Comparison of ENCODE assay signal across 1 cellular context in the genomic region with DNA sequence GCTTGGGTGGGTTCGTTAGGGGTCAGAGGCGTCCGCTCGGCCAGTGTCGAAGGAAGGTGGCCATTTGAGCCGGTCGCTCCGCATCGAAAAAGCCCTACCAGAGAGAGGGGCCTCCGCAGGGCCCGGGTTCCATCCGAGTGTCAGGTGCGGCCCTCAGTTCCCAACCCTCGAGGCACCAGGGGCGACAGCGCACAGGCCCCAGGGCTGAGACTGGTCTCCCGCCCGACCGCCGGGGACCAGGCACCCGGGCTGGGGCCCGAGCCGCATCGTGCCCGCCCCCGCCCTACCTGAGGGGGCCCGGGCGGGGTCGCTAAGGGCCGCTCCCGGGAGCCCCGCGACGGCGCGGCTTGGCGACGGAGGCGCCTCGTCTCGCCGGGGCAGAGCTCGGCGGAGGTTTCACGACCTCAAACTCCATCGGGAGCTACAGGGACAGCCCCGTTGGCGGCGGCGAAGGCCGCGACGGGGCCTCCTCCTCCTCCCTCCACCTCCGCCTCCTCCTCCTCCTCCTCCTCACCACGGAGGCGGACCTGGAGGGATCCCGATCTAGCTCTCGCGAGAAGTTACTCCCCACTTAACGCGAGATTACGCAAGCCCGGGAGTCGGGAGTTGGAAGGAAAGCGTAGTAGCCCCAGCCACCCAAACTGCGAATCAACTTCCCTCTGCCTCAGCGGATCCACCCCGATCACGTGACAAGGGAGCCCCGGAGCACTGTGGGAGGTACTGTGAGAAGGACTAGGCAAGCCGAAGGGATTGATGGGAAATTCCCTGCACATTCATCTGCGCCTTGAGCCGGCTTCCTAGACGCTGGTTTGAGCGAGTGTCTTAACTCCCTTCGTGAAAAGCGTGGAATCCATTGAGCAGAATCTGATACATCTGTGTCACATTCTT.
TF ChIP-seq lines count a peak whose summit lies in the region.

RC3H2 (minus strand) TSS at position 537 of the 888 bp plus-strand sequence. CDS start 7,850 bp downstream, outside the sequence.

TF ChIP-seq in HepG2, 621 proteins besides CTCF, POLR2A, EP300 and RAD21 (continued from another document and continues in another):
- TF ChIP-seq ZUFSP (CRISPR knock-in tag; IDR thresholded peaks at IDR 0.05; ENCODE audit: borderline replicate concordance) = no peak
- no peak for TF ChIP-seq SETDB1 (CRISPR knock-in tag; IDR thresholded peaks at IDR 0.05; ENCODE audit: borderline replicate concordance)
- no peak for TF ChIP-seq PLRG1 (conservative IDR thresholded peaks at IDR 0.05)
- peak; percentile 81 for TF ChIP-seq ZFP90 (CRISPR knock-in tag; IDR thresholded peaks at IDR 0.05; ENCODE audit: borderline replicate concordance)
- no peak for TF ChIP-seq ZNF10 (CRISPR knock-in tag; IDR thresholded peaks at IDR 0.05; ENCODE audit: borderline replicate concordance, low read depth)
- no peak for TF ChIP-seq SNAI1 (CRISPR knock-in tag; IDR thresholded peaks at IDR 0.05; ENCODE audit: borderline replicate concordance)
- TF ChIP-seq ZNF276 (CRISPR knock-in tag; IDR thresholded peaks at IDR 0.05; ENCODE audit: low read depth) = no peak; the same call in 1 of the 2 replicates
- TF ChIP-seq NFE2L2 (IDR thresholded peaks at IDR 0.05; ENCODE audit: low read length) = no peak
- TF ChIP-seq HINFP (CRISPR knock-in tag; IDR thresholded peaks at IDR 0.05; ENCODE audit: low read depth) = peak; percentile 67; the same call in 1 of the 2 replicates
- TF ChIP-seq IKZF4 (CRISPR knock-in tag; IDR thresholded peaks at IDR 0.05; ENCODE audit: borderline replicate concordance, low read depth, not compliant biosample characterization) = no peak
- TF ChIP-seq PCBP2 (optimal IDR thresholded peaks at IDR 0.05; ENCODE audit: low read depth, low read length, poor library complexity, severe bottlenecking) = no peak
- no peak for TF ChIP-seq ZNF513 (CRISPR knock-in tag; conservative IDR thresholded peaks at IDR 0.05)
- TF ChIP-seq GZF1 (CRISPR knock-in tag; IDR thresholded peaks at IDR 0.05) = no peak
- TF ChIP-seq ZNF841 (CRISPR knock-in tag; IDR thresholded peaks at IDR 0.05; ENCODE audit: borderline replicate concordance) = no peak
- TF ChIP-seq ZNF468 (CRISPR knock-in tag; IDR thresholded peaks at IDR 0.05) = no peak
- no peak for TF ChIP-seq HDAC6 (IDR thresholded peaks at IDR 0.05; ENCODE audit: low read depth, low read length)
- peak; percentile 59; the same call in 1 of the 2 replicates for TF ChIP-seq THAP7 (CRISPR knock-in tag; IDR thresholded peaks at IDR 0.05)
- peak; percentile 43; the same call in 1 of the 2 replicates for TF ChIP-seq TMF1 (CRISPR knock-in tag; IDR thresholded peaks at IDR 0.05; ENCODE audit: low read depth)
- TF ChIP-seq NFE2 (CRISPR knock-in tag; IDR thresholded peaks at IDR 0.05) = no peak
- peak; percentile 68 for TF ChIP-seq FIP1L1 (IDR thresholded peaks at IDR 0.05; ENCODE audit: borderline replicate concordance, insufficient read depth, low read depth, low read length)
- TF ChIP-seq ZNF879 (CRISPR knock-in tag; IDR thresholded peaks at IDR 0.05) = no peak
- TF ChIP-seq ESRRA (CRISPR knock-in tag; IDR thresholded peaks at IDR 0.05; ENCODE audit: low read depth) = no peak; the same call in none of the 2 replicates
- no peak for TF ChIP-seq ZNF446 (CRISPR knock-in tag; IDR thresholded peaks at IDR 0.05)
- TF ChIP-seq, protein P1, sequence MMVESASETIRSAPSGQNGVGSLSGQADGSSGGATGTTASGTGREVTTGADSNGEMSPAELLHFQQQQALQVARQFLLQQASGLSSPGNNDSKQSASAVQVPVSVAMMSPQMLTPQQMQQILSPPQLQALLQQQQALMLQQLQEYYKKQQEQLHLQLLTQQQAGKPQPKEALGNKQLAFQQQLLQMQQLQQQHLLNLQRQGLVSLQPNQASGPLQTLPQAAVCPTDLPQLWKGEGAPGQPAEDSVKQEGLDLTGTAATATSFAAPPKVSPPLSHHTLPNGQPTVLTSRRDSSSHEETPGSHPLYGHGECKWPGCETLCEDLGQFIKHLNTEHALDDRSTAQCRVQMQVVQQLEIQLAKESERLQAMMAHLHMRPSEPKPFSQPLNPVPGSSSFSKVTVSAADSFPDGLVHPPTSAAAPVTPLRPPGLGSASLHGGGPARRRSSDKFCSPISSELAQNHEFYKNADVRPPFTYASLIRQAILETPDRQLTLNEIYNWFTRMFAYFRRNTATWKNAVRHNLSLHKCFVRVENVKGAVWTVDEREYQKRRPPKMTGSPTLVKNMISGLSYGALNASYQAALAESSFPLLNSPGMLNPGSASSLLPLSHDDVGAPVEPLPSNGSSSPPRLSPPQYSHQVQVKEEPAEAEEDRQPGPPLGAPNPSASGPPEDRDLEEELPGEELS (CRISPR knock-in tag; IDR thresholded peaks at IDR 0.05) = 0 out of 2 replicates have a peak, but pooled peaks have one; percentile 31
- TF ChIP-seq, protein P2, sequence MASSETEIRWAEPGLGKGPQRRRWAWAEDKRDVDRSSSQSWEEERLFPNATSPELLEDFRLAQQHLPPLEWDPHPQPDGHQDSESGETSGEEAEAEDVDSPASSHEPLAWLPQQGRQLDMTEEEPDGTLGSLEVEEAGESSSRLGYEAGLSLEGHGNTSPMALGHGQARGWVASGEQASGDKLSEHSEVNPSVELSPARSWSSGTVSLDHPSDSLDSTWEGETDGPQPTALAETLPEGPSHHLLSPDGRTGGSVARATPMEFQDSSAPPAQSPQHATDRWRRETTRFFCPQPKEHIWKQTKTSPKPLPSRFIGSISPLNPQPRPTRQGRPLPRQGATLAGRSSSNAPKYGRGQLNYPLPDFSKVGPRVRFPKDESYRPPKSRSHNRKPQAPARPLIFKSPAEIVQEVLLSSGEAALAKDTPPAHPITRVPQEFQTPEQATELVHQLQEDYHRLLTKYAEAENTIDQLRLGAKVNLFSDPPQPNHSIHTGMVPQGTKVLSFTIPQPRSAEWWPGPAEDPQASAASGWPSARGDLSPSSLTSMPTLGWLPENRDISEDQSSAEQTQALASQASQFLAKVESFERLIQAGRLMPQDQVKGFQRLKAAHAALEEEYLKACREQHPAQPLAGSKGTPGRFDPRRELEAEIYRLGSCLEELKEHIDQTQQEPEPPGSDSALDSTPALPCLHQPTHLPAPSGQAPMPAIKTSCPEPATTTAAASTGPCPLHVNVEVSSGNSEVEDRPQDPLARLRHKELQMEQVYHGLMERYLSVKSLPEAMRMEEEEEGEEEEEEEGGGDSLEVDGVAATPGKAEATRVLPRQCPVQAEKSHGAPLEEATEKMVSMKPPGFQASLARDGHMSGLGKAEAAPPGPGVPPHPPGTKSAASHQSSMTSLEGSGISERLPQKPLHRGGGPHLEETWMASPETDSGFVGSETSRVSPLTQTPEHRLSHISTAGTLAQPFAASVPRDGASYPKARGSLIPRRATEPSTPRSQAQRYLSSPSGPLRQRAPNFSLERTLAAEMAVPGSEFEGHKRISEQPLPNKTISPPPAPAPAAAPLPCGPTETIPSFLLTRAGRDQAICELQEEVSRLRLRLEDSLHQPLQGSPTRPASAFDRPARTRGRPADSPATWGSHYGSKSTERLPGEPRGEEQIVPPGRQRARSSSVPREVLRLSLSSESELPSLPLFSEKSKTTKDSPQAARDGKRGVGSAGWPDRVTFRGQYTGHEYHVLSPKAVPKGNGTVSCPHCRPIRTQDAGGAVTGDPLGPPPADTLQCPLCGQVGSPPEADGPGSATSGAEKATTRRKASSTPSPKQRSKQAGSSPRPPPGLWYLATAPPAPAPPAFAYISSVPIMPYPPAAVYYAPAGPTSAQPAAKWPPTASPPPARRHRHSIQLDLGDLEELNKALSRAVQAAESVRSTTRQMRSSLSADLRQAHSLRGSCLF (CRISPR knock-in tag; IDR thresholded peaks at IDR 0.05; ENCODE audit: borderline replicate concordance) = no peak
- TF ChIP-seq, protein P3, sequence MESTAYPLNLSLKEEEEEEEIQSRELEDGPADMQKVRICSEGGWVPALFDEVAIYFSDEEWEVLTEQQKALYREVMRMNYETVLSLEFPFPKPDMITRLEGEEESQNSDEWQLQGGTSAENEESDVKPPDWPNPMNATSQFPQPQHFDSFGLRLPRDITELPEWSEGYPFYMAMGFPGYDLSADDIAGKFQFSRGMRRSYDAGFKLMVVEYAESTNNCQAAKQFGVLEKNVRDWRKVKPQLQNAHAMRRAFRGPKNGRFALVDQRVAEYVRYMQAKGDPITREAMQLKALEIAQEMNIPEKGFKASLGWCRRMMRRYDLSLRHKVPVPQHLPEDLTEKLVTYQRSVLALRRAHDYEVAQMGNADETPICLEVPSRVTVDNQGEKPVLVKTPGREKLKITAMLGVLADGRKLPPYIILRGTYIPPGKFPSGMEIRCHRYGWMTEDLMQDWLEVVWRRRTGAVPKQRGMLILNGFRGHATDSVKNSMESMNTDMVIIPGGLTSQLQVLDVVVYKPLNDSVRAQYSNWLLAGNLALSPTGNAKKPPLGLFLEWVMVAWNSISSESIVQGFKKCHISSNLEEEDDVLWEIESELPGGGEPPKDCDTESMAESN (CRISPR knock-in tag; conservative IDR thresholded peaks at IDR 0.05) = no peak; the same call in 1 of the 2 replicates
- TF ChIP-seq UBTF (CRISPR knock-in tag; IDR thresholded peaks at IDR 0.05) = peak; percentile 92; the same call in 1 of the 2 replicates
- peak; percentile 36 for TF ChIP-seq PHF5A (CRISPR knock-in tag; IDR thresholded peaks at IDR 0.05; ENCODE audit: low read depth, unreplicated experiment)
- no peak for TF ChIP-seq IRF1 (CRISPR knock-in tag; IDR thresholded peaks at IDR 0.05; ENCODE audit: low read depth)
